In genomic region chr2:104756119-104756518, GRCh38 we compare ENCODE assay signal across 1 cellular context.
TF ChIP-seq lines count a peak whose summit lies in the region.

No MANE protein-coding gene starts in this region.

TF ChIP-seq in GM23338, 12 proteins besides CTCF, POLR2A, EP300 and RAD21 (continued from another document):
- TF ChIP-seq ZNF462 (CRISPR knock-in tag; IDR thresholded peaks at IDR 0.05) (no peak), ZNF331 (CRISPR knock-in tag; IDR thresholded peaks at IDR 0.05; ENCODE audit: low read depth) (no peak), CREB1 (CRISPR knock-in tag; IDR thresholded peaks at IDR 0.05; ENCODE audit: low read depth) (no peak), STAT1 (IDR thresholded peaks at IDR 0.05; ENCODE audit: unreplicated experiment) (no peak), EZH2 (IDR thresholded peaks at IDR 0.05; ENCODE audit: low read depth, unreplicated experiment) (no peak), POLR2AphosphoS5 (IDR thresholded peaks at IDR 0.05; ENCODE audit: low read depth) (no peak), NANOG (IDR thresholded peaks at IDR 0.05; ENCODE audit: borderline replicate concordance) (no peak), EZH2phosphoT487 (IDR thresholded peaks at IDR 0.05; ENCODE audit: unreplicated experiment) (no peak)
